ENCODE assay signal across 1 cellular context in genomic region chr17:57440522-57441269, GRCh38.
A peak's percentile ranks its signal among the peaks of the same experiment; 100 is the strongest.
TF ChIP-seq lines count a peak whose summit lies in the region.

No MANE protein-coding gene starts in this region.

TF ChIP-seq in HepG2, 621 proteins besides CTCF, POLR2A, EP300 and RAD21 (continued from another document and continues in another):
- TF ChIP-seq, protein P1, sequence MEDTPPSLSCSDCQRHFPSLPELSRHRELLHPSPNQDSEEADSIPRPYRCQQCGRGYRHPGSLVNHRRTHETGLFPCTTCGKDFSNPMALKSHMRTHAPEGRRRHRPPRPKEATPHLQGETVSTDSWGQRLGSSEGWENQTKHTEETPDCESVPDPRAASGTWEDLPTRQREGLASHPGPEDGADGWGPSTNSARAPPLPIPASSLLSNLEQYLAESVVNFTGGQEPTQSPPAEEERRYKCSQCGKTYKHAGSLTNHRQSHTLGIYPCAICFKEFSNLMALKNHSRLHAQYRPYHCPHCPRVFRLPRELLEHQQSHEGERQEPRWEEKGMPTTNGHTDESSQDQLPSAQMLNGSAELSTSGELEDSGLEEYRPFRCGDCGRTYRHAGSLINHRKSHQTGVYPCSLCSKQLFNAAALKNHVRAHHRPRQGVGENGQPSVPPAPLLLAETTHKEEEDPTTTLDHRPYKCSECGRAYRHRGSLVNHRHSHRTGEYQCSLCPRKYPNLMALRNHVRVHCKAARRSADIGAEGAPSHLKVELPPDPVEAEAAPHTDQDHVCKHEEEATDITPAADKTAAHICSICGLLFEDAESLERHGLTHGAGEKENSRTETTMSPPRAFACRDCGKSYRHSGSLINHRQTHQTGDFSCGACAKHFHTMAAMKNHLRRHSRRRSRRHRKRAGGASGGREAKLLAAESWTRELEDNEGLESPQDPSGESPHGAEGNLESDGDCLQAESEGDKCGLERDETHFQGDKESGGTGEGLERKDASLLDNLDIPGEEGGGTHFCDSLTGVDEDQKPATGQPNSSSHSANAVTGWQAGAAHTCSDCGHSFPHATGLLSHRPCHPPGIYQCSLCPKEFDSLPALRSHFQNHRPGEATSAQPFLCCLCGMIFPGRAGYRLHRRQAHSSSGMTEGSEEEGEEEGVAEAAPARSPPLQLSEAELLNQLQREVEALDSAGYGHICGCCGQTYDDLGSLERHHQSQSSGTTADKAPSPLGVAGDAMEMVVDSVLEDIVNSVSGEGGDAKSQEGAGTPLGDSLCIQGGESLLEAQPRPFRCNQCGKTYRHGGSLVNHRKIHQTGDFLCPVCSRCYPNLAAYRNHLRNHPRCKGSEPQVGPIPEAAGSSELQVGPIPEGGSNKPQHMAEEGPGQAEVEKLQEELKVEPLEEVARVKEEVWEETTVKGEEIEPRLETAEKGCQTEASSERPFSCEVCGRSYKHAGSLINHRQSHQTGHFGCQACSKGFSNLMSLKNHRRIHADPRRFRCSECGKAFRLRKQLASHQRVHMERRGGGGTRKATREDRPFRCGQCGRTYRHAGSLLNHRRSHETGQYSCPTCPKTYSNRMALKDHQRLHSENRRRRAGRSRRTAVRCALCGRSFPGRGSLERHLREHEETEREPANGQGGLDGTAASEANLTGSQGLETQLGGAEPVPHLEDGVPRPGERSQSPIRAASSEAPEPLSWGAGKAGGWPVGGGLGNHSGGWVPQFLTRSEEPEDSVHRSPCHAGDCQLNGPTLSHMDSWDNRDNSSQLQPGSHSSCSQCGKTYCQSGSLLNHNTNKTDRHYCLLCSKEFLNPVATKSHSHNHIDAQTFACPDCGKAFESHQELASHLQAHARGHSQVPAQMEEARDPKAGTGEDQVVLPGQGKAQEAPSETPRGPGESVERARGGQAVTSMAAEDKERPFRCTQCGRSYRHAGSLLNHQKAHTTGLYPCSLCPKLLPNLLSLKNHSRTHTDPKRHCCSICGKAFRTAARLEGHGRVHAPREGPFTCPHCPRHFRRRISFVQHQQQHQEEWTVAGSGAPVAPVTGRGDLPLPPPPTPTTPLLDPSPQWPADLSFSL (CRISPR knock-in tag; IDR thresholded peaks at IDR 0.05): peak; percentile 17; the same call in 1 of the 2 replicates
- TF ChIP-seq IKZF5 (CRISPR knock-in tag; IDR thresholded peaks at IDR 0.05) (no peak), NFYB (CRISPR knock-in tag; IDR thresholded peaks at IDR 0.05) (no peak), ZNF275 (CRISPR knock-in tag; IDR thresholded peaks at IDR 0.05; ENCODE audit: borderline replicate concordance) (peak; percentile 44; the same call in 1 of the 2 replicates), RORA (CRISPR knock-in tag; IDR thresholded peaks at IDR 0.05) (no peak), DPF2 (CRISPR knock-in tag; IDR thresholded peaks at IDR 0.05; ENCODE audit: borderline replicate concordance, low read depth) (no peak), ZNF883 (CRISPR knock-in tag; IDR thresholded peaks at IDR 0.05; ENCODE audit: not compliant biosample characterization) (no peak), DNMT1 (CRISPR knock-in tag; IDR thresholded peaks at IDR 0.05) (0 out of 2 replicates have a peak, but pooled peaks have one; percentile 41), RNF2 (conservative IDR thresholded peaks at IDR 0.05; ENCODE audit: low read depth) (no peak), POLR2G (IDR thresholded peaks at IDR 0.05; ENCODE audit: low read depth, low read length) (0 out of 2 replicates have a peak, but pooled peaks have one; percentile 27), BCLAF1 (IDR thresholded peaks at IDR 0.05) (no peak), SMC3 (IDR thresholded peaks at IDR 0.05; ENCODE audit: low read length) (peak; percentile 51; the same call in 1 of the 2 replicates), NFIC (IDR thresholded peaks at IDR 0.05; ENCODE audit: low read length) (peak; percentile 47; the same call in 1 of the 2 replicates), SMAD9 (CRISPR knock-in tag; IDR thresholded peaks at IDR 0.05) (no peak), FOXA1 (IDR thresholded peaks at IDR 0.05) (no peak), FOXA1 (CRISPR knock-in tag; IDR thresholded peaks at IDR 0.05) (peak; percentile 2; the same call in 1 of the 2 replicates), FOXJ3 (CRISPR knock-in tag; IDR thresholded peaks at IDR 0.05; ENCODE audit: borderline replicate concordance) (peak; percentile 64; the same call in 1 of the 2 replicates), KDM2A (CRISPR knock-in tag; IDR thresholded peaks at IDR 0.05; ENCODE audit: borderline replicate concordance, low read depth) (no peak), HOXD1 (CRISPR knock-in tag; IDR thresholded peaks at IDR 0.05) (no peak), ETV6 (CRISPR knock-in tag; conservative IDR thresholded peaks at IDR 0.05) (no peak), RXRB (CRISPR knock-in tag; IDR thresholded peaks at IDR 0.05; ENCODE audit: borderline replicate concordance) (0 out of 2 replicates have a peak, but pooled peaks have one; percentile 21), ATF7 (IDR thresholded peaks at IDR 0.05) (no peak), ATF7 (CRISPR knock-in tag; IDR thresholded peaks at IDR 0.05) (no peak), ZNF572 (CRISPR knock-in tag; IDR thresholded peaks at IDR 0.05) (peak; percentile 37; the same call in 1 of the 2 replicates), ZNF879 (CRISPR knock-in tag; IDR thresholded peaks at IDR 0.05) (no peak), ZNF12 (CRISPR knock-in tag; IDR thresholded peaks at IDR 0.05) (no peak), ZNF614 (CRISPR knock-in tag; IDR thresholded peaks at IDR 0.05; ENCODE audit: borderline replicate concordance) (peak; percentile 32; the same call in 1 of the 2 replicates), NR2F1 (CRISPR knock-in tag; IDR thresholded peaks at IDR 0.05) (peak in 1 of 2 experiments; percentile 34; a peak in 1 of 4 replicates), ZNF431 (CRISPR knock-in tag; IDR thresholded peaks at IDR 0.05; ENCODE audit: borderline replicate concordance, low read depth) (no peak), ZHX2 (IDR thresholded peaks at IDR 0.05; ENCODE audit: low read depth) (no peak), ZHX2 (CRISPR knock-in tag; IDR thresholded peaks at IDR 0.05; ENCODE audit: borderline replicate concordance) (no peak), ZNF292 (CRISPR knock-in tag; IDR thresholded peaks at IDR 0.05; ENCODE audit: borderline replicate concordance, low read depth) (peak; percentile 48; the same call in 1 of the 2 replicates), ARNT2 (CRISPR knock-in tag; IDR thresholded peaks at IDR 0.05; ENCODE audit: low read depth) (0 out of 2 replicates have a peak, but pooled peaks have one; percentile 11)
- TF ChIP-seq, protein P2, sequence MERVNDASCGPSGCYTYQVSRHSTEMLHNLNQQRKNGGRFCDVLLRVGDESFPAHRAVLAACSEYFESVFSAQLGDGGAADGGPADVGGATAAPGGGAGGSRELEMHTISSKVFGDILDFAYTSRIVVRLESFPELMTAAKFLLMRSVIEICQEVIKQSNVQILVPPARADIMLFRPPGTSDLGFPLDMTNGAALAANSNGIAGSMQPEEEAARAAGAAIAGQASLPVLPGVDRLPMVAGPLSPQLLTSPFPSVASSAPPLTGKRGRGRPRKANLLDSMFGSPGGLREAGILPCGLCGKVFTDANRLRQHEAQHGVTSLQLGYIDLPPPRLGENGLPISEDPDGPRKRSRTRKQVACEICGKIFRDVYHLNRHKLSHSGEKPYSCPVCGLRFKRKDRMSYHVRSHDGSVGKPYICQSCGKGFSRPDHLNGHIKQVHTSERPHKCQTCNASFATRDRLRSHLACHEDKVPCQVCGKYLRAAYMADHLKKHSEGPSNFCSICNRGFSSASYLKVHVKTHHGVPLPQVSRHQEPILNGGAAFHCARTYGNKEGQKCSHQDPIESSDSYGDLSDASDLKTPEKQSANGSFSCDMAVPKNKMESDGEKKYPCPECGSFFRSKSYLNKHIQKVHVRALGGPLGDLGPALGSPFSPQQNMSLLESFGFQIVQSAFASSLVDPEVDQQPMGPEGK (CRISPR knock-in tag; IDR thresholded peaks at IDR 0.05): peak; percentile 56
- TF ChIP-seq, protein P3, sequence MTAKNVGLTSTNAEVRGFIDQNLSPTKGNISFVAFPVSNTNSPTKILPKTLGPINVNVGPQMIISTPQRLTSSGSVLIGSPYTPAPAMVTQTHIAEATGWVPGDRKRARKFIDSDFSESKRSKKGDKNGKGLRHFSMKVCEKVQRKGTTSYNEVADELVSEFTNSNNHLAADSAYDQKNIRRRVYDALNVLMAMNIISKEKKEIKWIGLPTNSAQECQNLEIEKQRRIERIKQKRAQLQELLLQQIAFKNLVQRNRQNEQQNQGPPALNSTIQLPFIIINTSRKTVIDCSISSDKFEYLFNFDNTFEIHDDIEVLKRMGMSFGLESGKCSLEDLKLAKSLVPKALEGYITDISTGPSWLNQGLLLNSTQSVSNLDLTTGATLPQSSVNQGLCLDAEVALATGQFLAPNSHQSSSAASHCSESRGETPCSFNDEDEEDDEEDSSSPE (CRISPR knock-in tag; IDR thresholded peaks at IDR 0.05): no peak
